7 cellular contexts compared by ENCODE assay signal in the genomic region with DNA sequence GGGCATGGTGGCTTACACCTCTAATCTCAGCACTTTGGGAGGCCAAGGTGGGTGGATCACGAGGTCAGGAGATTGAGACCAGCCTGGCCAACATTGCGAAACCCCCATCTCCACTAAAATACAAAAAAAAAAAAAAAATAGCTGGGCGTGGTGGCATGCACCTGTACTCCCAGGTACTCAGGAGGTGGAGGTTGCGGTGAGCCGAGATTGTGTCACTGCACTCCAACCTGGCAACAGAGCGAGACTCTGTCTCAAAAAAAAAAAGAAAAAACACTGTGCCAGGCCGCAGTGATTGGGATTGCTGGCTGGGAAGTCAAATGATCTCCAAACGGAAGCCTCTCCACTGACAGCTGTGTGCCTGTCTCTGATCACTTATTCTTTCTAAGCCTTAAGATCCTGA. TPM values are rescaled to one million over a fixed set of nuclear protein-coding genes. Genes with fewer than 3 reads are reported as not detected.
DNase-seq lines count a peak whose midpoint lies in the region; ATAC-seq and TF ChIP-seq lines count a peak whose summit lies in the region.
"Not testable (repeated sequence)": the region's sequence is repeated elsewhere in the genome, so short reads cannot be mapped to it uniquely, and the experiment has no call there.

No MANE protein-coding gene starts in this region.

- not testable (repeated sequence) for H3K36me3 Mint-ChIP-seq in CD4-positive, CD25-positive, alpha-beta regulatory T cell; CD8-positive, alpha-beta memory T cell; activated CD4-positive, alpha-beta memory T cell treated with anti-CD3 and anti-CD28 coated beads for 36 hours; effector memory CD8-positive, alpha-beta T cell (ENCODE audit: insufficient read depth); type B pancreatic cell
- H3K36me3 Mint-ChIP-seq in nephron progenitor cell (ENCODE audit: low read depth), result peaks cover 18% of the 10 kb centered on the region

- H3K4me3 ChIP-seq in CD4-positive, CD25-positive, alpha-beta regulatory T cell (ENCODE audit: low read depth, low read length); CD8-positive, alpha-beta memory T cell (ENCODE audit: low read length): not testable (repeated sequence)

- ATAC-seq in CD4-positive, CD25-positive, alpha-beta regulatory T cell (ENCODE audit: low read depth in 2 of 2); effector memory CD8-positive, alpha-beta T cell (replicated peaks): not testable (repeated sequence)

- H3K27me3 ChIP-seq in CD4-positive, CD25-positive, alpha-beta regulatory T cell (ENCODE audit: control insufficient read depth, insufficient read depth, low read length); CD8-positive, alpha-beta memory T cell (ENCODE audit: insufficient read depth, low read length, poor library complexity, severe bottlenecking): not testable (repeated sequence)

- not testable (repeated sequence) for TF ChIP-seq CTCF in nephron progenitor cell (IDR thresholded peaks at IDR 0.05); type B pancreatic cell (conservative IDR thresholded peaks at IDR 0.05)

- not testable (repeated sequence) for H3K36me3 ChIP-seq in CD4-positive, CD25-positive, alpha-beta regulatory T cell (ENCODE audit: control insufficient read depth, insufficient read depth, low read length); CD8-positive, alpha-beta memory T cell (ENCODE audit: insufficient read depth, low read length)

- not testable (repeated sequence) for H3K9me3 ChIP-seq in CD4-positive, CD25-positive, alpha-beta regulatory T cell (ENCODE audit: control insufficient read depth in 2 of 2, low read length in 2 of 2); CD8-positive, alpha-beta memory T cell (ENCODE audit: low read length)

- H3K27ac ChIP-seq in CD4-positive, CD25-positive, alpha-beta regulatory T cell (ENCODE audit: insufficient read depth, low read length, poor library complexity, severe bottlenecking); CD8-positive, alpha-beta memory T cell (ENCODE audit: low read depth, low read length): not testable (repeated sequence)

- intact Hi-C loops in activated CD4-positive, alpha-beta memory T cell treated with anti-CD3 and anti-CD28 coated beads for 36 hours (cut with micrococcal nuclease), result not testable (repeated sequence)

- POLR2A ChIA-PET in CD8-positive, alpha-beta memory T cell (lab: Charles Lee), result interaction anchor here (1.1 to 1.7 kb wide), 2 partner anchors 28 to 31 kb away, joined by 10 to 12 read pairs; partner anchors contain the start of gene HSPA8
- POLR2A ChIA-PET in activated CD4-positive, alpha-beta memory T cell treated with anti-CD3 and anti-CD28 coated beads for 36 hours (lab: Charles Lee), result interaction anchor here (0.6 kb wide), 2 partner anchors 14 to 30 kb away, joined by 3 to 4 read pairs; no protein-coding TSS in a partner anchor

- not testable (repeated sequence) for DNase-seq in CD4-positive, CD25-positive, alpha-beta regulatory T cell; CD8-positive, alpha-beta memory T cell; activated CD4-positive, alpha-beta memory T cell treated with anti-CD3 and anti-CD28 coated beads for 36 hours; effector memory CD8-positive, alpha-beta T cell; nephron progenitor cell; type B pancreatic cell (ENCODE audit: extremely low spot score, unreplicated experiment)
- DNase-seq in mesenteric fat pad (ENCODE audit: low spot score), result peak; percentile 20

- CTCF ChIA-PET in CD8-positive, alpha-beta memory T cell (lab: Charles Lee), result interaction anchor here (1.5 to 16.3 kb wide), 3 partner anchors 13 to 30 kb away, joined by 3 to 184 read pairs (median 35); partner anchors contain the start of gene HSPA8
- CTCF ChIA-PET in activated CD4-positive, alpha-beta memory T cell treated with anti-CD3 and anti-CD28 coated beads for 36 hours (lab: Charles Lee), result interaction anchor here (1.0 to 1.5 kb wide), 2 partner anchors 13 to 36 kb away, joined by 3 to 4 read pairs; no protein-coding TSS in a partner anchor

- not testable (repeated sequence) for H3K4me3 Mint-ChIP-seq in CD4-positive, CD25-positive, alpha-beta regulatory T cell; CD8-positive, alpha-beta memory T cell; activated CD4-positive, alpha-beta memory T cell treated with anti-CD3 and anti-CD28 coated beads for 36 hours; effector memory CD8-positive, alpha-beta T cell; nephron progenitor cell; type B pancreatic cell

- H3K4me1 ChIP-seq in CD4-positive, CD25-positive, alpha-beta regulatory T cell (ENCODE audit: control insufficient read depth, insufficient read depth, low read length, poor library complexity, severe bottlenecking), result peaks cover 30% of the 10 kb centered on the region
- peaks cover 36% of the 10 kb centered on the region for H3K4me1 ChIP-seq in CD8-positive, alpha-beta memory T cell (ENCODE audit: insufficient read depth, low read length)

- not testable (repeated sequence) for H3K27me3 Mint-ChIP-seq in CD4-positive, CD25-positive, alpha-beta regulatory T cell; CD8-positive, alpha-beta memory T cell; activated CD4-positive, alpha-beta memory T cell treated with anti-CD3 and anti-CD28 coated beads for 36 hours; effector memory CD8-positive, alpha-beta T cell; nephron progenitor cell (ENCODE audit: low read depth, poor library complexity); type B pancreatic cell

- H3K4me1 Mint-ChIP-seq in CD4-positive, CD25-positive, alpha-beta regulatory T cell, result peaks cover 8 to 51% (median 21%) of the 10 kb centered on the region in 4 donors
- H3K4me1 Mint-ChIP-seq in CD8-positive, alpha-beta memory T cell, result peaks cover 30 to 52% (median 51%) of the 10 kb centered on the region in 3 donors
- peaks cover 30% of the 10 kb centered on the region for H3K4me1 Mint-ChIP-seq in activated CD4-positive, alpha-beta memory T cell treated with anti-CD3 and anti-CD28 coated beads for 36 hours (ENCODE audit: low read depth)
- H3K4me1 Mint-ChIP-seq in effector memory CD8-positive, alpha-beta T cell (ENCODE audit: low read depth in 2 of 2), result peaks cover 15% of the 10 kb centered on the region in 2 donors
- H3K4me1 Mint-ChIP-seq in nephron progenitor cell (peaks cover 43% of the 10 kb centered on the region), type B pancreatic cell (ENCODE audit: unreplicated experiment) (peaks cover 16% of the 10 kb centered on the region)

- H3K9me3 Mint-ChIP-seq in CD4-positive, CD25-positive, alpha-beta regulatory T cell; CD8-positive, alpha-beta memory T cell; activated CD4-positive, alpha-beta memory T cell treated with anti-CD3 and anti-CD28 coated beads for 36 hours; effector memory CD8-positive, alpha-beta T cell; nephron progenitor cell; type B pancreatic cell: not testable (repeated sequence)

- peak overlapping the region; percentile 79 to 85 (median 81) for H3K27ac Mint-ChIP-seq in CD4-positive, CD25-positive, alpha-beta regulatory T cell
- peak overlapping the region in 6 of 8 donors; percentile 3 to 79 (median 56) for H3K27ac Mint-ChIP-seq in CD8-positive, alpha-beta memory T cell
- H3K27ac Mint-ChIP-seq in activated CD4-positive, alpha-beta memory T cell treated with anti-CD3 and anti-CD28 coated beads for 36 hours, result peak overlapping the region; percentile 11
- peak overlapping the region; percentile 29 to 33 for H3K27ac Mint-ChIP-seq in effector memory CD8-positive, alpha-beta T cell
- H3K27ac Mint-ChIP-seq in nephron progenitor cell (peak overlapping the region; percentile 32), type B pancreatic cell (peak overlapping the region; percentile 21)

RNA-seq across cellular contexts. Expression of gene HSPA8, which starts 28.2 kb away (rescaled TPM):
- 1,352 TPM for total RNA-seq in CD4-positive, CD25-positive, alpha-beta regulatory T cell
- polyA plus RNA-seq in CD4-positive, CD25-positive, alpha-beta regulatory T cell, result 1,000 to 10,000 TPM; 1,495 to 1,932 (median 1,615) TPM
- 1,000 to 10,000 TPM; 3,972 to 4,236 TPM for total RNA-seq in CD8-positive, alpha-beta memory T cell
- 1,494 TPM for polyA plus RNA-seq in CD8-positive, alpha-beta memory T cell
- total RNA-seq in activated CD4-positive, alpha-beta memory T cell treated with anti-CD3 and anti-CD28 coated beads for 36 hours, result 1,000 to 10,000 TPM; 2,378 to 2,407 TPM
- total RNA-seq in mesenteric fat pad (1,014 TPM), type B pancreatic cell (ENCODE audit: low replicate concordance) (1,178 and 1,213 TPM in 2 replicates)

Comparison
In these comparisons a context has a peak if more than half of its experiments do, and no peak if none do; other contexts are left out.
1. H3K27ac Mint-ChIP-seq: peak in every context shown above with its lines; median percentile 81 in CD4-positive, CD25-positive, alpha-beta regulatory T cell; 56 in CD8-positive, alpha-beta memory T cell; 32 in nephron progenitor cell; 31 in effector memory CD8-positive, alpha-beta T cell; 21 in type B pancreatic cell; 11 in activated CD4-positive, alpha-beta memory T cell treated with anti-CD3 and anti-CD28 coated beads for 36 hours.